19 cellular contexts compared by ENCODE assay signal in genomic region chr15:92500023-92500630, GRCh38.
"Had no signal": no experiment of that assay in that cellular context is flagged by ENCODE, and none has a peak within 500 bp of the region (broad histone marks: within the 10 kb centered on the region; RNA-seq: fewer than 3 reads in every experiment).

No MANE protein-coding gene starts in this region.

- H2AFZ ChIP-seq: hepatocyte had no signal

- H3K27ac ChIP-seq: brain microvascular endothelial cell, dorsolateral prefrontal cortex, hepatocyte, testis had no signal

- FAIRE-seq: colon had no signal

- H3K4me2 ChIP-seq: hepatocyte had no signal

- ATAC-seq: activated CD4-positive, CD25-positive, alpha-beta regulatory T cell treated with anti-CD3 and anti-CD28 coated beads, Interleukin-2, amount 50 U/mL, for 24 hours; activated T-cell treated with anti-CD3 and anti-CD28 coated beads, Interleukin-2, amount 50 U/mL, for 4 hours; sciatic nerve; stimulated activated memory B cell treated with anti-CD40 and anti-IgM and Interleukin-4, amounts not matched to agents 10 μg/mL and 1 μg/mL and 100 μg/mL, for 72 hours had no signal

- H3K36me3 Mint-ChIP-seq: stimulated activated memory B cell treated with anti-CD40 and anti-IgM and Interleukin-4, amounts not matched to agents 10 μg/mL and 1 μg/mL and 100 μg/mL, for 72 hours; type B pancreatic cell had no signal

- H3K4me3 ChIP-seq: dorsolateral prefrontal cortex, hepatocyte, testis had no signal

- H3K9me3 Mint-ChIP-seq: activated naive CD4-positive, alpha-beta T cell treated with anti-CD3 and anti-CD28 coated beads for 36 hours; activated T-cell treated with anti-CD3 and anti-CD28 coated beads, Interleukin-2, amount 50 U/mL, for 4 hours; nephron progenitor cell; stimulated activated memory B cell treated with anti-CD40 and anti-IgM and Interleukin-4, amounts not matched to agents 10 μg/mL and 1 μg/mL and 100 μg/mL, for 72 hours; type B pancreatic cell had no signal

- H3K27me3 ChIP-seq: brain microvascular endothelial cell, testis had no signal

- H3K4me1 ChIP-seq: testis had no signal

- H3K4me3 Mint-ChIP-seq: activated naive CD4-positive, alpha-beta T cell treated with anti-CD3 and anti-CD28 coated beads for 36 hours; activated T-cell treated with anti-CD3 and anti-CD28 coated beads, Interleukin-2, amount 50 U/mL, for 4 hours; nephron progenitor cell; stimulated activated memory B cell treated with anti-CD40 and anti-IgM and Interleukin-4, amounts not matched to agents 10 μg/mL and 1 μg/mL and 100 μg/mL, for 72 hours; type B pancreatic cell had no signal

- H3K4me1 Mint-ChIP-seq: stimulated activated memory B cell treated with anti-CD40 and anti-IgM and Interleukin-4, amounts not matched to agents 10 μg/mL and 1 μg/mL and 100 μg/mL, for 72 hours had no signal

- H3K9me3 ChIP-seq: testis had no signal

- DNase-seq: activated CD4-positive, alpha-beta T cell treated with anti-CD3 and anti-CD28 coated beads, Interleukin-2, amount 50 U/mL, for 1 hour; activated CD8-positive, alpha-beta memory T cell treated with anti-CD3 and anti-CD28 coated beads, Interleukin-2, amount 50 U/mL, for 4 hours; activated naive CD4-positive, alpha-beta T cell treated with anti-CD3 and anti-CD28 coated beads for 36 hours; activated T-cell treated with anti-CD3 and anti-CD28 coated beads, Interleukin-2, amount 50 U/mL, for 4 hours; anterior cingulate cortex; brain microvascular endothelial cell; central memory CD4-positive, alpha-beta T cell; dorsolateral prefrontal cortex; mesenchymal stem cell; nephron progenitor cell; stimulated activated CD4-positive, alpha-beta T cell treated with anti-CD3 and anti-CD28 coated beads, Interleukin-4, amount 100 ng/mL, for 24 hours; T1000; testis had no signal

- H3K36me3 ChIP-seq: brain microvascular endothelial cell had no signal

- H3K27ac Mint-ChIP-seq: activated naive CD4-positive, alpha-beta T cell treated with anti-CD3 and anti-CD28 coated beads for 36 hours; nephron progenitor cell; stimulated activated memory B cell treated with anti-CD40 and anti-IgM and Interleukin-4, amounts not matched to agents 10 μg/mL and 1 μg/mL and 100 μg/mL, for 72 hours; type B pancreatic cell had no signal

- H3K79me2 ChIP-seq: hepatocyte had no signal
